32 cellular contexts compared by ENCODE assay signal in the genomic region with DNA sequence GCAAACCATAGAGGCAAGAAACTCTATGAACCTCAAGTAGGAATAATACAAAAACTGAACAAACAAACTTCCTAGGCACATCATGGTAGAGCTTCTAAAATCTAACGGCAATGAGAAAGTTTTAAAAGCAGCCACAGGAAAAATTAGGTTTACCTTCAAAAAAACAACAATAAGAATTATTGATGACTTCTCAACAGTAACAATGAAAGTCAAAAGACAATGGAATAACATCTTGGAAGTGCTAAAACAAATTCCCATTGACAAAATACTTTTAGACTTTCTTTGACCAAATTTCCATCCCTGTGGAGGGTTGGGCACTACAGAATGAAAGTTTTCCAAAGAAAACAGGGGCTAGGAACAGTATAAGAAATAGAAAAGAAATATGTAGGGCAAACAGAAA.
"Had no signal": no experiment of that assay in that cellular context is flagged by ENCODE, and none has a peak within 500 bp of the region (broad histone marks: within the 10 kb centered on the region; RNA-seq: fewer than 3 reads in every experiment).

No MANE protein-coding gene starts in this region.

- H3K27ac ChIP-seq: adrenal gland, body of pancreas, brain microvascular endothelial cell, breast epithelium, WERI-Rb-1 had no signal

- ATAC-seq: activated CD8-positive, alpha-beta T cell treated with anti-CD3 and anti-CD28 coated beads for 36 hours; activated naive CD4-positive, alpha-beta T cell treated with anti-CD3 and anti-CD28 coated beads, Interleukin-2, amount 50 U/mL, for 72 hours; activated T-cell treated with anti-CD3 and anti-CD28 coated beads, Interleukin-2, amount 50 U/mL, for 4 hours; activated T-cell treated with anti-CD3 and anti-CD28 coated beads, Interleukin-2, amount 50 U/mL, for 72 hours; activated T-helper 17 cell treated with anti-CD3 and anti-CD28 coated beads, Interleukin-2, amount 50 U/mL, for 72 hours; body of pancreas had no signal

- H3K36me3 ChIP-seq: adrenal gland, brain microvascular endothelial cell, breast epithelium, WERI-Rb-1 had no signal

- H3K27me3 ChIP-seq: adrenal gland, body of pancreas, brain microvascular endothelial cell, breast epithelium had no signal

- H3K4me1 ChIP-seq: adrenal gland, body of pancreas, breast epithelium had no signal

- DNase-seq: activated B cell treated with CpG ODN at 0.5 μM for 24 hours; activated CD4-positive, alpha-beta memory T cell treated with anti-CD3 and anti-CD28 coated beads for 36 hours; activated CD4-positive, alpha-beta T cell treated with anti-CD3 and anti-CD28 coated beads for 4 hours; activated CD4-positive, alpha-beta T cell treated with anti-CD3 and anti-CD28 coated beads, Interleukin-2, amount 10 ng/mL, durations not matched to agents 24 days and 14 days; activated CD4-positive, alpha-beta T cell treated with anti-CD3 and anti-CD28 coated beads, Interleukin-2, amount 50 U/mL, for 1 hour; activated CD4-positive, alpha-beta T cell treated with anti-CD3 and anti-CD28 coated beads, Interleukin-2, amount 50 U/mL, for 4 hours; activated CD4-positive, CD25-positive, alpha-beta regulatory T cell treated with anti-CD3 and anti-CD28 coated beads, Interleukin-2, amount 50 U/mL, for 72 hours; activated CD8-positive, alpha-beta memory T cell treated with anti-CD3 and anti-CD28 coated beads, Interleukin-2, amount 50 U/mL, for 4 hours; activated CD8-positive, alpha-beta T cell treated with anti-CD3 and anti-CD28 coated beads for 36 hours; activated effector memory CD4-positive, alpha-beta T cell treated with anti-CD3 and anti-CD28 coated beads, Interleukin-2, amount 50 U/mL, for 16 hours; activated gamma-delta T cell treated with Interleukin-2 at 50 U/mL for 16 hours; activated naive CD4-positive, alpha-beta T cell; activated naive CD4-positive, alpha-beta T cell treated with anti-CD3 and anti-CD28 coated beads for 36 hours; activated naive CD4-positive, alpha-beta T cell treated with anti-CD3 and anti-CD28 coated beads, Interleukin-2, amount 50 U/mL, for 16 hours; activated naive CD8-positive, alpha-beta T cell treated with anti-CD3 and anti-CD28 coated beads for 36 hours; activated T-cell treated with anti-CD3 and anti-CD28 coated beads for 4 hours; activated T-cell treated with anti-CD3 and anti-CD28 coated beads, Interleukin-2, amount 50 U/mL, for 1 hour; activated T-cell treated with anti-CD3 and anti-CD28 coated beads, Interleukin-2, amount 50 U/mL, for 4 hours; activated T-cell treated with anti-CD3 and anti-CD28 coated beads, Interleukin-2, amount 50 U/mL, for 72 hours; adrenal gland; amniotic stem cell; aorta; body of pancreas; brain microvascular endothelial cell; central memory CD4-positive, alpha-beta T cell; T-helper 2 cell; T-helper 9 cell; WERI-Rb-1 had no signal

- H3K9me3 ChIP-seq: adrenal gland had no signal

- H3K4me3 ChIP-seq: adrenal gland, body of pancreas, breast epithelium had no signal

- FAIRE-seq: astrocyte had no signal
